ENCODE assay signal across 1 cellular context in genomic region chr2:197497301-197497700, GRCh38.
TF ChIP-seq lines count a peak whose summit lies in the region.

No MANE protein-coding gene starts in this region.

TF ChIP-seq in GM12878, 131 proteins besides CTCF, POLR2A, EP300 and RAD21:
- TF ChIP-seq ZNF24 (IDR thresholded peaks at IDR 0.05) = no peak
